Comparison of ENCODE assay signal across 28 cellular contexts in genomic region chr21:32884062-32884461, GRCh38.
A peak's percentile ranks its signal among the peaks of the same experiment; 100 is the strongest.
DNase-seq lines count a peak whose midpoint lies in the region; ATAC-seq, FAIRE-seq and TF ChIP-seq lines count a peak whose summit lies in the region.
"Had no signal": no experiment of that assay in that cellular context is flagged by ENCODE, and none has a peak within 500 bp of the region (broad histone marks: within the 10 kb centered on the region; RNA-seq: fewer than 3 reads in every experiment).

No MANE protein-coding gene starts in this region.

- no peaks in the 10 kb centered on the region for H3K9me1 ChIP-seq in K562 (ENCODE audit: control insufficient read depth, insufficient read depth, low read length)

- peak; percentile 35 for FAIRE-seq in K562 (lab: Jason Lieb, UNC)
- FAIRE-seq: GM12878 had no signal

- TF ChIP-seq CTCF in K562 (IDR thresholded peaks at IDR 0.05 in 2 of 3, conservative IDR thresholded peaks at IDR 0.05 in 1 of 3; ENCODE audit: insufficient read depth in 2 of 3, low read depth in 1 of 3, low read length in 3 of 3): peak; percentile 48 to 59 (median 58)
- no peak for TF ChIP-seq CTCF in BE2C (IDR thresholded peaks at IDR 0.05; ENCODE audit: low read depth, low read length)

- peak overlapping the region; percentile 48; the same call in 1 of the 2 replicates for H3K4me2 ChIP-seq in K562 (ENCODE audit: insufficient read depth, low read length)
- H3K4me2 ChIP-seq: hepatocyte, smooth muscle cell had no signal

- no peak for TF ChIP-seq EP300 in K562 (IDR thresholded peaks at IDR 0.05; ENCODE audit: low read length)

- peak; percentile 94 for ATAC-seq in K562
- ATAC-seq in GM21367 (IDR thresholded peaks at IDR 0.05; ENCODE audit: unreplicated experiment): no peak
- ATAC-seq: activated naive CD8-positive, alpha-beta T cell treated with anti-CD3 and anti-CD28 coated beads, Interleukin-2, amount 50 U/mL, for 24 hours; activated T-cell treated with anti-CD3 and anti-CD28 coated beads, Interleukin-2, amount 50 U/mL, for 72 hours; GM12878; stimulated activated naive CD8-positive, alpha-beta T cell treated with anti-CD3 and anti-CD28 coated beads, Interleukin-15, Interleukin-2, amounts not matched to agents 100 U/mL and 50 U/mL, for 24 hours had no signal

- H4K20me1 ChIP-seq in K562 (replicated peaks; ENCODE audit: control insufficient read depth, insufficient read depth, low read length): no peaks in the 10 kb centered on the region

- no TSS peak for BruUV-seq in K562 (replicated peaks; lab: Mats Ljungman, UMichigan)

- H3K9ac ChIP-seq in K562 (ENCODE audit: insufficient read depth in 1 of 2, low read depth in 2 of 2, low read length in 2 of 2): no peak overlapping the region
- H3K9ac ChIP-seq: parathyroid adenoma had no signal

- H3K79me2 ChIP-seq in K562 (ENCODE audit: control insufficient read depth, insufficient read depth, low read length): no peaks in the 10 kb centered on the region
- H3K79me2 ChIP-seq: hepatocyte, parathyroid adenoma had no signal

- CTCF ChIA-PET in K562 (lab: Yijun Ruan, JAX; ENCODE audit: low intra/inter-chr PET ratio): no interaction called here

- TF ChIP-seq POLR2A in K562 (conservative IDR thresholded peaks at IDR 0.05) (no peak), erythroblast (IDR thresholded peaks at IDR 0.05; ENCODE audit: low read length) (no peak)

- peak; percentile 46 for DNase-seq in NCI-H82 (lab: John Stamatoyannopoulos, UW)
- no peak for DNase-seq in NCI-H82 treated with DMSO at 0.1 percent for 48 hours (lab: John Stamatoyannopoulos, UW; ENCODE audit: unreplicated experiment)
- DNase-seq in HuH-7 (ENCODE audit: low spot score): peak; percentile 10
- peak; percentile 24 to 37 (median 34) for DNase-seq in K562 (ENCODE audit: extremely low read depth in 1 of 4, low spot score in 3 of 4)
- DNase-seq in BE2C: no peak
- no peak for DNase-seq in erythroblast (lab: John Stamatoyannopoulos, UW)
- DNase-seq in activated gamma-delta T cell (lab: John Stamatoyannopoulos, UW): no peak
- DNase-seq: activated CD4-positive, alpha-beta T cell treated with anti-CD3 and anti-CD28 coated beads, Interleukin-2, amount 50 U/mL, for 4 hours; activated naive CD4-positive, alpha-beta T cell; activated naive CD8-positive, alpha-beta T cell treated with anti-CD3 and anti-CD28 coated beads, Interleukin-2, amount 50 U/mL, for 24 hours; activated T-cell treated with anti-CD3 and anti-CD28 coated beads, Interleukin-2, amount 50 U/mL, for 72 hours; AML-193; CD4-positive, alpha-beta T cell; colonic mucosa; effector CD4-positive, alpha-beta T cell; KG1; left ventricle myocardium inferior; NCI-H1417 treated with DMSO at 0.1 percent for 48 hours; NCI-H2081; NCI-H345; stimulated activated naive CD8-positive, alpha-beta T cell treated with anti-CD3 and anti-CD28 coated beads, Interleukin-15, Interleukin-2, amounts not matched to agents 100 U/mL and 50 U/mL, for 24 hours; testis had no signal

- TF ChIP-seq RAD21 in K562 (CRISPR knock-in tag; conservative IDR thresholded peaks at IDR 0.05 in 1 of 2, IDR thresholded peaks at IDR 0.05 in 1 of 2): peak in 1 of 2 experiments; percentile 41; a peak in 2 of 4 replicates

- no peaks in the 10 kb centered on the region for H3K4me1 ChIP-seq in K562 (replicated peaks in 1 of 2; ENCODE audit: control insufficient read depth in 2 of 2, insufficient read depth in 2 of 2, low read length in 2 of 2)
- H3K4me1 ChIP-seq in BE2C: no peaks in the 10 kb centered on the region
- H3K4me1 ChIP-seq: colonic mucosa, left ventricle myocardium inferior, parathyroid adenoma, testis had no signal

- peaks cover 21 to 25% of the 10 kb centered on the region in 2 experiments for H3K27me3 ChIP-seq in K562 (ENCODE audit: control insufficient read depth in 2 of 2, insufficient read depth in 2 of 2, low read length in 2 of 2)
- H3K27me3 ChIP-seq in BE2C: peaks cover 22% of the 10 kb centered on the region
- H3K27me3 ChIP-seq: colonic mucosa, testis had no signal

- H3K9me3 ChIP-seq in K562 (replicated peaks; ENCODE audit: control insufficient read depth, insufficient read depth, low read depth, low read length) (no peaks in the 10 kb centered on the region), BE2C (no peaks in the 10 kb centered on the region)
- H3K9me3 ChIP-seq: colonic mucosa, left ventricle myocardium inferior, testis had no signal

- H3K4me3 ChIP-seq in K562 (no peak overlapping the region), BE2C (ENCODE audit: low read depth, low read length) (no peak overlapping the region)
- H3K4me3 ChIP-seq: colonic mucosa, GM12878, hepatocyte, left ventricle myocardium inferior, SK-N-MC, smooth muscle cell, testis had no signal

- POLR2A ChIA-PET in K562 (lab: Yijun Ruan, JAX): interaction anchor here (0.9 kb wide), 1 partner anchor 33 kb away, joined by 4 read pairs; no protein-coding TSS in a partner anchor

- in situ Hi-C loops in K562 (cut with MboI): no loop called here

- WGBS in K562 (ENCODE audit: insufficient coverage, low coverage, missing lambda C conversion rate): under 1% methylated on average over 9 of the region's 9 CpGs

- H2AFZ ChIP-seq in K562 (ENCODE audit: low read depth, low read length): peak overlapping the region; percentile 43
- H2AFZ ChIP-seq: hepatocyte, parathyroid adenoma had no signal

- H3K36me3 ChIP-seq in K562 (ENCODE audit: control insufficient read depth, insufficient read depth, low read length) (no peaks in the 10 kb centered on the region), BE2C (no peaks in the 10 kb centered on the region)
- H3K36me3 ChIP-seq: colonic mucosa, left ventricle myocardium inferior had no signal

- no peak overlapping the region for H3K27ac ChIP-seq in K562 (ENCODE audit: extremely low read depth, low read depth, low read length)
- H3K27ac ChIP-seq: colonic mucosa, hepatocyte, left ventricle myocardium inferior, parathyroid adenoma, SK-N-MC, testis had no signal

- intact Hi-C loops in K562 (cut with micrococcal nuclease): no loop called here

TF ChIP-seq in K562, 482 proteins besides CTCF, POLR2A, EP300 and RAD21:
- TF ChIP-seq MTA1 (IDR thresholded peaks at IDR 0.05; ENCODE audit: borderline replicate concordance): peak; percentile 71; the same call in 1 of the 2 replicates
- peak; percentile 61 for TF ChIP-seq CREB1 (IDR thresholded peaks at IDR 0.05)
- peak; percentile 61 for TF ChIP-seq CREB1 (CRISPR knock-in tag; IDR thresholded peaks at IDR 0.05)
- TF ChIP-seq MTA3 (IDR thresholded peaks at IDR 0.05; ENCODE audit: borderline replicate concordance): no peak
- TF ChIP-seq CREM (IDR thresholded peaks at IDR 0.05; ENCODE audit: low read depth): peak; percentile 92
- peak; percentile 18; the same call in 1 of the 2 replicates for TF ChIP-seq HCFC1 (IDR thresholded peaks at IDR 0.05; ENCODE audit: low read depth, low read length)
- TF ChIP-seq, protein P1, sequence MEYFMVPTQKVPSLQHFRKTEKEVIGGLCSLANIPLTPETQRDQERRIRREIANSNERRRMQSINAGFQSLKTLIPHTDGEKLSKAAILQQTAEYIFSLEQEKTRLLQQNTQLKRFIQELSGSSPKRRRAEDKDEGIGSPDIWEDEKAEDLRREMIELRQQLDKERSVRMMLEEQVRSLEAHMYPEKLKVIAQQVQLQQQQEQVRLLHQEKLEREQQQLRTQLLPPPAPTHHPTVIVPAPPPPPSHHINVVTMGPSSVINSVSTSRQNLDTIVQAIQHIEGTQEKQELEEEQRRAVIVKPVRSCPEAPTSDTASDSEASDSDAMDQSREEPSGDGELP (CRISPR knock-in tag; IDR thresholded peaks at IDR 0.05; ENCODE audit: borderline replicate concordance): peak; percentile 36; the same call in 1 of the 2 replicates
- TF ChIP-seq ATF1 (CRISPR knock-in tag; IDR thresholded peaks at IDR 0.05): 0 out of 2 replicates have a peak, but pooled peaks have one; percentile 19
- peak; percentile 70 for TF ChIP-seq ATF1 (tag; IDR thresholded peaks at IDR 0.05)
- TF ChIP-seq MXD1 (CRISPR knock-in tag; IDR thresholded peaks at IDR 0.05; ENCODE audit: borderline replicate concordance, poor library complexity, severe bottlenecking): no peak
- no peak for TF ChIP-seq ZBED1 (IDR thresholded peaks at IDR 0.05)
- peak; percentile 59 for TF ChIP-seq JUND (IDR thresholded peaks at IDR 0.05; ENCODE audit: borderline replicate concordance, low read depth, low read length)
- TF ChIP-seq JUND (tag; IDR thresholded peaks at IDR 0.05; ENCODE audit: borderline replicate concordance, low read depth, low read length): peak; percentile 78; the same call in 1 of the 3 replicates
- no peak for TF ChIP-seq RBM14 (IDR thresholded peaks at IDR 0.05; ENCODE audit: borderline replicate concordance, insufficient read depth, low read depth, low read length)
- TF ChIP-seq ATF3 (IDR thresholded peaks at IDR 0.05): peak; percentile 47; the same call in 1 of the 2 replicates
- no peak for TF ChIP-seq ATF3 (CRISPR knock-in tag; conservative IDR thresholded peaks at IDR 0.05)
- TF ChIP-seq ATF7 (IDR thresholded peaks at IDR 0.05): peak; percentile 71; the same call in 1 of the 2 replicates

Comparison
In these comparisons a context has a peak if more than half of its experiments do, and no peak if none do; other contexts are left out.
1. DNase-seq: peak in NCI-H82 (single experiment), HuH-7 (single experiment) and K562 (4 of 4); none in NCI-H82 treated with DMSO at 0.1 percent for 48 hours (single experiment), BE2C (single experiment), erythroblast (0 of 2) and activated gamma-delta T cell (single experiment).